Comparison of ENCODE assay signal across 1 cellular context in genomic region chr2:197113221-197113831, GRCh38.
TF ChIP-seq lines count a peak whose summit lies in the region.

No MANE protein-coding gene starts in this region.

TF ChIP-seq in GM23338, 12 proteins besides CTCF, POLR2A, EP300 and RAD21 (continued from another document):
- TF ChIP-seq REST (IDR thresholded peaks at IDR 0.05; ENCODE audit: unreplicated experiment) (no peak), ZNF114 (CRISPR knock-in tag; IDR thresholded peaks at IDR 0.05) (no peak), ZNF331 (CRISPR knock-in tag; IDR thresholded peaks at IDR 0.05; ENCODE audit: low read depth) (no peak), ZNF462 (CRISPR knock-in tag; IDR thresholded peaks at IDR 0.05) (no peak), STAT1 (IDR thresholded peaks at IDR 0.05; ENCODE audit: unreplicated experiment) (no peak), POLR2AphosphoS5 (IDR thresholded peaks at IDR 0.05; ENCODE audit: low read depth) (no peak), JUNB (IDR thresholded peaks at IDR 0.05; ENCODE audit: unreplicated experiment) (no peak), ETS1 (IDR thresholded peaks at IDR 0.05) (no peak)
TF ChIP-seq in GM23338: peak in this region for 0.
